ENCODE assay signal across 11 cellular contexts in the genomic region with DNA sequence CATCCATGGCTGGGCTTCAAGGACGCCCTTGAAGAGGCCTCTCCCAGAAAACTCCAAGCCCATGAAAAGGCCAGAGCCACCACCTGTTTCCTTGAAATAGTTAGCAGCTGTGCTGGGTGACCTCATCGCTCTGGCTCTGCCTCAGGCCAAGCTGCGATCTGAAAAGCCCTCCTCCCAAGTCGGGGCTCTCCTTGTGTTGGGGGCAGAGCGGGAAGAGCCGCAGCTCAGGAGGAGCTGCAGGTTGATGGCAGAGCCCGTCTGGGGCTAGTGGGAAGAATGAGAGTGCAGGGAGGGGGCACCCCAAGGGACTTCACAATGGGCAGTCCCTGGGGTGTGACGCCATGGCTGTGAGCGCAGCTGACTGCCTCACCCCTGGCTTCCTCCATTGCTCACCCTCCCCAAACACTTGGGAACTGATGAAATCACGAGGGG. TPM values are rescaled to one million over a fixed set of nuclear protein-coding genes. Genes with fewer than 3 reads are reported as not detected.
A peak's percentile ranks its signal among the peaks of the same experiment; 100 is the strongest.
DNase-seq lines count a peak whose midpoint lies in the region; ATAC-seq and TF ChIP-seq lines count a peak whose summit lies in the region.
"Had no signal": no experiment of that assay in that cellular context is flagged by ENCODE, and none has a peak within 500 bp of the region (broad histone marks: within the 10 kb centered on the region; RNA-seq: fewer than 3 reads in every experiment).

No MANE protein-coding gene starts in this region.

- DNase-seq in NCI-H69 (lab: John Stamatoyannopoulos, UW) (peak; percentile 95), left cardiac atrium (peak; percentile 55), spleen (no peak), posterior cingulate gyrus (no peak), middle frontal gyrus (ENCODE audit: extremely low spot score, low spot score) (no peak), T-helper 17 cell (no peak)
- DNase-seq: activated CD8-positive, alpha-beta memory T cell treated with anti-CD3 and anti-CD28 coated beads for 24 hours; HFFc6 had no signal

- no peaks in the 10 kb centered on the region for H3K27me3 ChIP-seq in HUES48 (ENCODE audit: control insufficient read depth, insufficient read depth, low read length)
- peaks cover 0 to 21% (median 0%) of the 10 kb centered on the region in 7 donors for H3K27me3 ChIP-seq in spleen (replicated peaks in 1 of 7)

- TF ChIP-seq POLR2A in spleen (IDR thresholded peaks at IDR 0.05) = no peak

- H3K4me3 ChIP-seq in HUES48 (ENCODE audit: low read depth, low read length) (0 out of 2 replicates have a peak overlapping the region, but pooled peaks have one; percentile 7), spleen (no peak overlapping the region)

- ATAC-seq in left cardiac atrium (peak; percentile 56 to 79), T-helper 17 cell (no peak), GM19467 (IDR thresholded peaks at IDR 0.05; ENCODE audit: unreplicated experiment) (no peak)
- ATAC-seq: stimulated activated effector memory CD8-positive, alpha-beta T cell treated with anti-CD3 and anti-CD28 coated beads, Interleukin-12 subunit alpha, Interleukin-12 subunit beta, amount 100 ng/mL, for 72 hours had no signal

- no peaks in the 10 kb centered on the region for H3K36me3 Mint-ChIP-seq in T-helper 17 cell (ENCODE audit: low read depth)
- H3K36me3 Mint-ChIP-seq: stimulated activated effector memory CD8-positive, alpha-beta T cell treated with anti-CD3 and anti-CD28 coated beads, Interleukin-12 subunit alpha, Interleukin-12 subunit beta, amount 100 ng/mL, for 72 hours had no signal

- TF ChIP-seq CTCF in spleen (IDR thresholded peaks at IDR 0.05 in 8 of 11, conservative IDR thresholded peaks at IDR 0.05 in 3 of 11) = no peak

- 42 to 69% (median 66%) methylated on average over 8 to 10 of the region's 10 CpGs for WGBS in spleen, 5 donors

- H3K4me3 Mint-ChIP-seq in T-helper 17 cell = no peak overlapping the region
- H3K4me3 Mint-ChIP-seq: HFFc6; stimulated activated effector memory CD8-positive, alpha-beta T cell treated with anti-CD3 and anti-CD28 coated beads, Interleukin-12 subunit alpha, Interleukin-12 subunit beta, amount 100 ng/mL, for 72 hours had no signal

- H3K27ac ChIP-seq in HUES48 (ENCODE audit: low read depth, low read length) (peak overlapping the region; percentile 17), spleen (peak overlapping the region in 5 of 8 donors; percentile 10 to 62 (median 55))

- H3K27ac Mint-ChIP-seq in T-helper 17 cell = no peak overlapping the region
- H3K27ac Mint-ChIP-seq: HFFc6; stimulated activated effector memory CD8-positive, alpha-beta T cell treated with anti-CD3 and anti-CD28 coated beads, Interleukin-12 subunit alpha, Interleukin-12 subunit beta, amount 100 ng/mL, for 72 hours had no signal

- no peaks in the 10 kb centered on the region for H3K4me1 Mint-ChIP-seq in T-helper 17 cell
- H3K4me1 Mint-ChIP-seq: stimulated activated effector memory CD8-positive, alpha-beta T cell treated with anti-CD3 and anti-CD28 coated beads, Interleukin-12 subunit alpha, Interleukin-12 subunit beta, amount 100 ng/mL, for 72 hours had no signal

- H3K9me3 ChIP-seq in HUES48 (ENCODE audit: control insufficient read depth, insufficient read depth, low read length) (no peaks in the 10 kb centered on the region), spleen (no peaks in the 10 kb centered on the region), T-helper 17 cell (ENCODE audit: control insufficient read depth, low read length, poor library complexity, severe bottlenecking) (no peaks in the 10 kb centered on the region)

- peaks cover 28% of the 10 kb centered on the region for H3K27me3 Mint-ChIP-seq in T-helper 17 cell

- no peak overlapping the region for H3K9ac ChIP-seq in HUES48 (ENCODE audit: low read depth, low read length)

- peaks cover 19% of the 10 kb centered on the region for H3K4me1 ChIP-seq in HUES48 (ENCODE audit: control insufficient read depth, insufficient read depth, low read length)
- peaks cover 6 to 35% (median 20%) of the 10 kb centered on the region in 6 donors for H3K4me1 ChIP-seq in spleen

- H3K36me3 ChIP-seq in HUES48 (ENCODE audit: control insufficient read depth, insufficient read depth, low read length) = no peaks in the 10 kb centered on the region
- no peaks in the 10 kb centered on the region for H3K36me3 ChIP-seq in spleen

- intact Hi-C loops in left cardiac atrium (cut with DNase I) = loop anchor here in 1 of 2 donors (5.0 kb wide), 1 partner anchor 183 kb away; no protein-coding TSS in a partner anchor
- intact Hi-C loops in spleen (cut with DNase I; ENCODE audit: low total_unique reads) = no loop called here
- intact Hi-C loops in posterior cingulate gyrus (cut with DNase I) = no loop called here

RNA-seq across cellular contexts. Expression of a gene that starts 50.0 kb away (rescaled TPM):
- 10 to 100 TPM in 1 of 2 donors, 1 to 10 TPM in 1; 8.5 to 19.1 TPM for total RNA-seq in left cardiac atrium
- total RNA-seq in spleen = 100 to 1,000 TPM in 6 of 7 donors, 10 to 100 TPM in 1; 84.6 to 236 (median 190) TPM
- 10 to 100 TPM in 1 of 3 donors, 1 to 10 TPM in 2; 3.5 to 13.0 (median 4.7) TPM for polyA plus RNA-seq in spleen
- total RNA-seq in T-helper 17 cell = 10 to 100 TPM in 1 of 2 donors, 1 to 10 TPM in 1; 2.3 to 51.1 TPM
- total RNA-seq: HFFc6 had no signal

Comparison
In these comparisons a context has a peak if more than half of its experiments do, and no peak if none do; other contexts are left out.
1. DNase-seq: peak in NCI-H69 (single experiment) and left cardiac atrium (single experiment); none in spleen (single experiment), posterior cingulate gyrus (0 of 10), middle frontal gyrus (single experiment) and T-helper 17 cell (0 of 3).
2. ATAC-seq: peak in left cardiac atrium (2 of 2); none in T-helper 17 cell (single experiment) and GM19467 (single experiment).